Comparison of ENCODE assay signal across 1 cellular context in genomic region chr3:183613366-183614293, GRCh38.
A peak's percentile ranks its signal among the peaks of the same experiment; 100 is the strongest.
TF ChIP-seq lines count a peak whose summit lies in the region.

No MANE protein-coding gene starts in this region.

TF ChIP-seq in K562, 482 proteins besides CTCF, POLR2A, EP300 and RAD21:
- TF ChIP-seq ZNF197 (CRISPR knock-in tag; IDR thresholded peaks at IDR 0.05; ENCODE audit: low read depth) (no peak), RBM25 (IDR thresholded peaks at IDR 0.05; ENCODE audit: low read depth, low read length, severe bottlenecking) (peak; percentile 14), ESRRA (IDR thresholded peaks at IDR 0.05; ENCODE audit: borderline replicate concordance, low read depth) (no peak)
TF ChIP-seq in K562: peak in this region for 1.
